In the genomic region with DNA sequence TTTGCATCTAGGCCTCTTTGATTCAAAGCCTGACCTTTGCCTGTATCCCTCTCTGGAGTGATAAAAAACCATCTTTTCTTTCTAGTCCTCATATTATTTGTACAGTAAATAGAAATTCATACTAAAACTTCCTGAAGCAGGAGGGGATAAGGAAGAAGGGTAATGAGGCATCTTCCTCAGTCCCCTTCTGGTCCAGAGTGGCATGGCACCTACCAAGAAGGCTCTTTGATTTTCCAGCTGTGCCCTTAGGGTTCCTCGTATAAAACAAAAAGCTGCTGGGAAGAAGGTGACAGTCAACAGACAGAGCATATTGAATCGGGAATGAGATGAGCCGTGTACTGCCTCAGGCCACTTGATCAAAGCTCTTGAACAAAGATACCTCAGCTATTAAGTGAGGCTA, we compare ENCODE assay signal across 1 cellular context.
TF ChIP-seq lines count a peak whose summit lies in the region.

No MANE protein-coding gene starts in this region.

TF ChIP-seq in HepG2, 621 proteins besides CTCF, POLR2A, EP300 and RAD21:
- TF ChIP-seq, protein P1, sequence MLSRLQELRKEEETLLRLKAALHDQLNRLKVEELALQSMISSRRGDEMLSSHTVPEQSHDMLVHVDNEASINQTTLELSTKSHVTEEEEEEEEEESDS (CRISPR knock-in tag; IDR thresholded peaks at IDR 0.05; ENCODE audit: borderline replicate concordance): no peak
- TF ChIP-seq EZH2 (conservative IDR thresholded peaks at IDR 0.05; ENCODE audit: low read depth, low read length) (no peak), SPEN (CRISPR knock-in tag; IDR thresholded peaks at IDR 0.05; ENCODE audit: low read depth) (no peak), SMAD1 (CRISPR knock-in tag; IDR thresholded peaks at IDR 0.05; ENCODE audit: borderline replicate concordance, low read depth) (no peak), ZNF660 (CRISPR knock-in tag; IDR thresholded peaks at IDR 0.05; ENCODE audit: borderline replicate concordance, low read depth) (no peak), ZBTB8A (CRISPR knock-in tag; IDR thresholded peaks at IDR 0.05; ENCODE audit: borderline replicate concordance, low read depth) (no peak), ZNF234 (CRISPR knock-in tag; conservative IDR thresholded peaks at IDR 0.05) (no peak), ZSCAN21 (CRISPR knock-in tag; IDR thresholded peaks at IDR 0.05; ENCODE audit: borderline replicate concordance) (no peak), ZNF205 (CRISPR knock-in tag; IDR thresholded peaks at IDR 0.05) (no peak), TOPORS (CRISPR knock-in tag; IDR thresholded peaks at IDR 0.05) (no peak), SP4 (CRISPR knock-in tag; IDR thresholded peaks at IDR 0.05) (no peak)
- TF ChIP-seq, protein P2, sequence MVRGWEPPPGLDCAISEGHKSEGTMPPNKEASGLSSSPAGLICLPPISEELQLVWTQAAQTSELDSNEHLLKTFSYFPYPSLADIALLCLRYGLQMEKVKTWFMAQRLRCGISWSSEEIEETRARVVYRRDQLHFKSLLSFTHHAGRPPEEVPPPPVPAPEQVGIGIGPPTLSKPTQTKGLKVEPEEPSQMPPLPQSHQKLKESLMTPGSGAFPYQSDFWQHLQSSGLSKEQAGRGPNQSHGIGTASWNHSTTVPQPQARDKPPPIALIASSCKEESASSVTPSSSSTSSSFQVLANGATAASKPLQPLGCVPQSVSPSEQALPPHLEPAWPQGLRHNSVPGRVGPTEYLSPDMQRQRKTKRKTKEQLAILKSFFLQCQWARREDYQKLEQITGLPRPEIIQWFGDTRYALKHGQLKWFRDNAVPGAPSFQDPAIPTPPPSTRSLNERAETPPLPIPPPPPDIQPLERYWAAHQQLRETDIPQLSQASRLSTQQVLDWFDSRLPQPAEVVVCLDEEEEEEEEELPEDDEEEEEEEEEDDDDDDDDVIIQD (CRISPR knock-in tag; IDR thresholded peaks at IDR 0.05; ENCODE audit: low read depth): no peak
- TF ChIP-seq, protein P3, sequence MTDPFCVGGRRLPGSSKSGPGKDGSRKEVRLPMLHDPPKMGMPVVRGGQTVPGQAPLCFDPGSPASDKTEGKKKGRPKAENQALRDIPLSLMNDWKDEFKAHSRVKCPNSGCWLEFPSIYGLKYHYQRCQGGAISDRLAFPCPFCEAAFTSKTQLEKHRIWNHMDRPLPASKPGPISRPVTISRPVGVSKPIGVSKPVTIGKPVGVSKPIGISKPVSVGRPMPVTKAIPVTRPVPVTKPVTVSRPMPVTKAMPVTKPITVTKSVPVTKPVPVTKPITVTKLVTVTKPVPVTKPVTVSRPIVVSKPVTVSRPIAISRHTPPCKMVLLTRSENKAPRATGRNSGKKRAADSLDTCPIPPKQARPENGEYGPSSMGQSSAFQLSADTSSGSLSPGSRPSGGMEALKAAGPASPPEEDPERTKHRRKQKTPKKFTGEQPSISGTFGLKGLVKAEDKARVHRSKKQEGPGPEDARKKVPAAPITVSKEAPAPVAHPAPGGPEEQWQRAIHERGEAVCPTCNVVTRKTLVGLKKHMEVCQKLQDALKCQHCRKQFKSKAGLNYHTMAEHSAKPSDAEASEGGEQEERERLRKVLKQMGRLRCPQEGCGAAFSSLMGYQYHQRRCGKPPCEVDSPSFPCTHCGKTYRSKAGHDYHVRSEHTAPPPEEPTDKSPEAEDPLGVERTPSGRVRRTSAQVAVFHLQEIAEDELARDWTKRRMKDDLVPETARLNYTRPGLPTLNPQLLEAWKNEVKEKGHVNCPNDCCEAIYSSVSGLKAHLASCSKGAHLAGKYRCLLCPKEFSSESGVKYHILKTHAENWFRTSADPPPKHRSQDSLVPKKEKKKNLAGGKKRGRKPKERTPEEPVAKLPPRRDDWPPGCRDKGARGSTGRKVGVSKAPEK (CRISPR knock-in tag; IDR thresholded peaks at IDR 0.05; ENCODE audit: borderline replicate concordance): no peak
- TF ChIP-seq, protein P4, sequence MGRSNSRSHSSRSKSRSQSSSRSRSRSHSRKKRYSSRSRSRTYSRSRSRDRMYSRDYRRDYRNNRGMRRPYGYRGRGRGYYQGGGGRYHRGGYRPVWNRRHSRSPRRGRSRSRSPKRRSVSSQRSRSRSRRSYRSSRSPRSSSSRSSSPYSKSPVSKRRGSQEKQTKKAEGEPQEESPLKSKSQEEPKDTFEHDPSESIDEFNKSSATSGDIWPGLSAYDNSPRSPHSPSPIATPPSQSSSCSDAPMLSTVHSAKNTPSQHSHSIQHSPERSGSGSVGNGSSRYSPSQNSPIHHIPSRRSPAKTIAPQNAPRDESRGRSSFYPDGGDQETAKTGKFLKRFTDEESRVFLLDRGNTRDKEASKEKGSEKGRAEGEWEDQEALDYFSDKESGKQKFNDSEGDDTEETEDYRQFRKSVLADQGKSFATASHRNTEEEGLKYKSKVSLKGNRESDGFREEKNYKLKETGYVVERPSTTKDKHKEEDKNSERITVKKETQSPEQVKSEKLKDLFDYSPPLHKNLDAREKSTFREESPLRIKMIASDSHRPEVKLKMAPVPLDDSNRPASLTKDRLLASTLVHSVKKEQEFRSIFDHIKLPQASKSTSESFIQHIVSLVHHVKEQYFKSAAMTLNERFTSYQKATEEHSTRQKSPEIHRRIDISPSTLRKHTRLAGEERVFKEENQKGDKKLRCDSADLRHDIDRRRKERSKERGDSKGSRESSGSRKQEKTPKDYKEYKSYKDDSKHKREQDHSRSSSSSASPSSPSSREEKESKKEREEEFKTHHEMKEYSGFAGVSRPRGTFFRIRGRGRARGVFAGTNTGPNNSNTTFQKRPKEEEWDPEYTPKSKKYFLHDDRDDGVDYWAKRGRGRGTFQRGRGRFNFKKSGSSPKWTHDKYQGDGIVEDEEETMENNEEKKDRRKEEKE (IDR thresholded peaks at IDR 0.05): no peak
- TF ChIP-seq, protein P5, sequence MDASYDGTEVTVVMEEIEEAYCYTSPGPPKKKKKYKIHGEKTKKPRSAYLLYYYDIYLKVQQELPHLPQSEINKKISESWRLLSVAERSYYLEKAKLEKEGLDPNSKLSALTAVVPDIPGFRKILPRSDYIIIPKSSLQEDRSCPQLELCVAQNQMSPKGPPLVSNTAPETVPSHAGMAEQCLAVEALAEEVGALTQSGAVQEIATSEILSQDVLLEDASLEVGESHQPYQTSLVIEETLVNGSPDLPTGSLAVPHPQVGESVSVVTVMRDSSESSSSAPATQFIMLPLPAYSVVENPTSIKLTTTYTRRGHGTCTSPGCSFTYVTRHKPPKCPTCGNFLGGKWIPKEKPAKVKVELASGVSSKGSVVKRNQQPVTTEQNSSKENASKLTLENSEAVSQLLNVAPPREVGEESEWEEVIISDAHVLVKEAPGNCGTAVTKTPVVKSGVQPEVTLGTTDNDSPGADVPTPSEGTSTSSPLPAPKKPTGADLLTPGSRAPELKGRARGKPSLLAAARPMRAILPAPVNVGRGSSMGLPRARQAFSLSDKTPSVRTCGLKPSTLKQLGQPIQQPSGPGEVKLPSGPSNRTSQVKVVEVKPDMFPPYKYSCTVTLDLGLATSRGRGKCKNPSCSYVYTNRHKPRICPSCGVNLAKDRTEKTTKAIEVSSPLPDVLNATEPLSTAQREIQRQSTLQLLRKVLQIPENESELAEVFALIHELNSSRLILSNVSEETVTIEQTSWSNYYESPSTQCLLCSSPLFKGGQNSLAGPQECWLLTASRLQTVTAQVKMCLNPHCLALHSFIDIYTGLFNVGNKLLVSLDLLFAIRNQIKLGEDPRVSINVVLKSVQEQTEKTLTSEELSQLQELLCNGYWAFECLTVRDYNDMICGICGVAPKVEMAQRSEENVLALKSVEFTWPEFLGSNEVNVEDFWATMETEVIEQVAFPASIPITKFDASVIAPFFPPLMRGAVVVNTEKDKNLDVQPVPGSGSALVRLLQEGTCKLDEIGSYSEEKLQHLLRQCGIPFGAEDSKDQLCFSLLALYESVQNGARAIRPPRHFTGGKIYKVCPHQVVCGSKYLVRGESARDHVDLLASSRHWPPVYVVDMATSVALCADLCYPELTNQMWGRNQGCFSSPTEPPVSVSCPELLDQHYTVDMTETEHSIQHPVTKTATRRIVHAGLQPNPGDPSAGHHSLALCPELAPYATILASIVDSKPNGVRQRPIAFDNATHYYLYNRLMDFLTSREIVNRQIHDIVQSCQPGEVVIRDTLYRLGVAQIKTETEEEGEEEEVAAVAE (CRISPR knock-in tag; IDR thresholded peaks at IDR 0.05; ENCODE audit: borderline replicate concordance): no peak
- TF ChIP-seq, protein P6, sequence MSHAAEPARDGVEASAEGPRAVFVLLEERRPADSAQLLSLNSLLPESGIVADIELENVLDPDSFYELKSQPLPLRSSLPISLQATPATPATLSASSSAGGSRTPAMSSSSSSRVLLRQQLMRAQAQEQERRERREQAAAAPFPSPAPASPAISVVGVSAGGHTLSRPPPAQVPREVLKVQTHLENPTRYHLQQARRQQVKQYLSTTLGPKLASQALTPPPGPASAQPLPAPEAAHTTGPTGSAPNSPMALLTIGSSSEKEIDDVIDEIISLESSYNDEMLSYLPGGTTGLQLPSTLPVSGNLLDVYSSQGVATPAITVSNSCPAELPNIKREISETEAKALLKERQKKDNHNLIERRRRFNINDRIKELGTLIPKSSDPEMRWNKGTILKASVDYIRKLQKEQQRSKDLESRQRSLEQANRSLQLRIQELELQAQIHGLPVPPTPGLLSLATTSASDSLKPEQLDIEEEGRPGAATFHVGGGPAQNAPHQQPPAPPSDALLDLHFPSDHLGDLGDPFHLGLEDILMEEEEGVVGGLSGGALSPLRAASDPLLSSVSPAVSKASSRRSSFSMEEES (CRISPR knock-in tag; IDR thresholded peaks at IDR 0.05): no peak
- TF ChIP-seq, protein P7, sequence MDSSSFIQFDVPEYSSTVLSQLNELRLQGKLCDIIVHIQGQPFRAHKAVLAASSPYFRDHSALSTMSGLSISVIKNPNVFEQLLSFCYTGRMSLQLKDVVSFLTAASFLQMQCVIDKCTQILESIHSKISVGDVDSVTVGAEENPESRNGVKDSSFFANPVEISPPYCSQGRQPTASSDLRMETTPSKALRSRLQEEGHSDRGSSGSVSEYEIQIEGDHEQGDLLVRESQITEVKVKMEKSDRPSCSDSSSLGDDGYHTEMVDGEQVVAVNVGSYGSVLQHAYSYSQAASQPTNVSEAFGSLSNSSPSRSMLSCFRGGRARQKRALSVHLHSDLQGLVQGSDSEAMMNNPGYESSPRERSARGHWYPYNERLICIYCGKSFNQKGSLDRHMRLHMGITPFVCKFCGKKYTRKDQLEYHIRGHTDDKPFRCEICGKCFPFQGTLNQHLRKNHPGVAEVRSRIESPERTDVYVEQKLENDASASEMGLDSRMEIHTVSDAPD (CRISPR knock-in tag; IDR thresholded peaks at IDR 0.05): no peak
- TF ChIP-seq, protein P8, sequence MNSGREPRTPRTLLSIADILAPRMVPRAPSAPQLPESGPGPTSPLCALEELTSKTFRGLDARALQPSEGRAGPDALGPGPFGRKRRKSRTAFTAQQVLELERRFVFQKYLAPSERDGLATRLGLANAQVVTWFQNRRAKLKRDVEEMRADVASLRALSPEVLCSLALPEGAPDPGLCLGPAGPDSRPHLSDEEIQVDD (CRISPR knock-in tag; IDR thresholded peaks at IDR 0.05; ENCODE audit: borderline replicate concordance): no peak
- TF ChIP-seq, protein P9, sequence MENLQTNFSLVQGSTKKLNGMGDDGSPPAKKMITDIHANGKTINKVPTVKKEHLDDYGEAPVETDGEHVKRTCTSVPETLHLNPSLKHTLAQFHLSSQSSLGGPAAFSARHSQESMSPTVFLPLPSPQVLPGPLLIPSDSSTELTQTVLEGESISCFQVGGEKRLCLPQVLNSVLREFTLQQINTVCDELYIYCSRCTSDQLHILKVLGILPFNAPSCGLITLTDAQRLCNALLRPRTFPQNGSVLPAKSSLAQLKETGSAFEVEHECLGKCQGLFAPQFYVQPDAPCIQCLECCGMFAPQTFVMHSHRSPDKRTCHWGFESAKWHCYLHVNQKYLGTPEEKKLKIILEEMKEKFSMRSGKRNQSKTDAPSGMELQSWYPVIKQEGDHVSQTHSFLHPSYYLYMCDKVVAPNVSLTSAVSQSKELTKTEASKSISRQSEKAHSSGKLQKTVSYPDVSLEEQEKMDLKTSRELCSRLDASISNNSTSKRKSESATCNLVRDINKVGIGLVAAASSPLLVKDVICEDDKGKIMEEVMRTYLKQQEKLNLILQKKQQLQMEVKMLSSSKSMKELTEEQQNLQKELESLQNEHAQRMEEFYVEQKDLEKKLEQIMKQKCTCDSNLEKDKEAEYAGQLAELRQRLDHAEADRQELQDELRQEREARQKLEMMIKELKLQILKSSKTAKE (CRISPR knock-in tag; IDR thresholded peaks at IDR 0.05; ENCODE audit: borderline replicate concordance): no peak
